Comparison of ENCODE assay signal across 1 cellular context in the genomic region with DNA sequence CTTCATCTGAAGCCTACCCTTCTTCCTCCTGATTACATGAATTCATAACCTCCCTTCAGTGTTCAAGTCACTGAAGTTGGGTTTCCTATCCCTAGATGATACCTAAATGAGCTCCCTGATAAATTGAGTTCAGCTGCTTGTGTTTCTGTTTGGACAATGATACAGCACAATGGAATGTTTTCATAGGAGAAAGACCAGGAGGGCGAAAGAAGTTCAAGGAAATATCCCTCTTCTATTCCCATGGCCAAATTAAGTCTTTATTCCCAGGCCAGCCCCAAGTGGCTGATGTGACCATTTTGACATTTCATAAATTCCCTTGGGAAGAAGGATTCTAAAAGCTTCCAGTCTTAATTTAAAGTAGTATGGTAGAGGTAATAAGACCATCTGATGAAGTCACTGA.
TF ChIP-seq lines count a peak whose summit lies in the region.

No MANE protein-coding gene starts in this region.

TF ChIP-seq in GM23338, 12 proteins besides CTCF, POLR2A, EP300 and RAD21 (continued from another document):
- TF ChIP-seq ETS1 (IDR thresholded peaks at IDR 0.05) (no peak), ZNF114 (CRISPR knock-in tag; IDR thresholded peaks at IDR 0.05) (no peak), ZNF462 (CRISPR knock-in tag; IDR thresholded peaks at IDR 0.05) (no peak), EZH2phosphoT487 (IDR thresholded peaks at IDR 0.05; ENCODE audit: unreplicated experiment) (no peak), POLR2AphosphoS5 (IDR thresholded peaks at IDR 0.05; ENCODE audit: low read depth) (no peak)
